ENCODE assay signal across 8 cellular contexts in the genomic region with DNA sequence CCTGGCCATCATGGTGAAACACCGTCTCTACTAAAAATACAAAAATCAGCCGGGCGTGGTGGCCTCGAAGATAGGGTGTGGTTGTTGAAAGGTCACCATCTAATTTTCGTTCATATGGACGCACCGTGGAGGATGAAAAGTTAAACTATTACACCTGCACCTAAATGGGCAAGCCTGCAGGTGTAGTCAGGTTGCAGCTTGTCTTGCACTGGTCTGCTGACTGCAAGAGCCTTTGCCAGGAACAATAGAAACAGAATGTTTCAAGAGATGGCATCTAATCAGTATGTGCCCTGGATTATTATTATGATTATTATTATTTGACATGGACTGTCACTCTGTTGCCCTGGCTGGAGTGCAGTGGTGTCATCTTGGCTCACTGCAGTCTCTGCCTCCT. TPM values are rescaled to one million over a fixed set of nuclear protein-coding genes. Genes with fewer than 3 reads are reported as not detected.
DNase-seq lines count a peak whose midpoint lies in the region; ATAC-seq, FAIRE-seq and TF ChIP-seq lines count a peak whose summit lies in the region.

No MANE protein-coding gene starts in this region.

- H3K18ac ChIP-seq in H1 (ENCODE audit: extremely low read depth, low read length): no peak overlapping the region

- WGBS in H1 (ENCODE audit: extremely low coverage in 1 of 2, insufficient coverage in 1 of 2, insufficient read length in 1 of 2, insufficient replicate concordance in 2 of 2, low coverage in 1 of 2, low lambda C conversion rate in 2 of 2, missing lambda C conversion rate in 1 of 2), 2 experiments: 85% methylated on average over 7 of the region's 7 CpGs; no CpG with 5 or more reads in 1 of the 2 experiments
- 32 to 50% methylated on average over 7 of the region's 7 CpGs for WGBS in thyroid gland, 2 donors

- H3K4ac ChIP-seq in H1 (replicated peaks; ENCODE audit: insufficient read length, low read depth, low read length): no peak overlapping the region

- TF ChIP-seq POLR2A in H1 (IDR thresholded peaks at IDR 0.05; ENCODE audit: control extremely low read depth in 1 of 2, low read depth in 2 of 2, low read length in 2 of 2): no peak
- no peak for TF ChIP-seq POLR2A in thyroid gland (IDR thresholded peaks at IDR 0.05)

- intact Hi-C loops in CD4-positive, alpha-beta T cell (cut with DNase I, micrococcal nuclease): loop anchor here (1.0 to 10.0 kb wide), 5 partner anchors 338 to 1252 kb away; a partner anchor contains a TSS
- intact Hi-C loops in thyroid gland (cut with DNase I): no loop called here

- H3K27ac Mint-ChIP-seq in CD4-positive, alpha-beta T cell: peak overlapping the region; percentile 95
- H3K27ac Mint-ChIP-seq in neural progenitor cell: no peak overlapping the region

- no peak overlapping the region for H2BK120ac ChIP-seq in H1 (replicated peaks; ENCODE audit: low read depth, low read length)

- peaks cover 5 to 11% of the 10 kb centered on the region in 2 experiments for H4K20me1 ChIP-seq in H1 (replicated peaks in 1 of 2; ENCODE audit: control insufficient read depth in 1 of 2, insufficient read depth in 2 of 2, low read length in 2 of 2)
- peaks cover 26% of the 10 kb centered on the region for H4K20me1 ChIP-seq in neural progenitor cell (ENCODE audit: low read depth)

- H3K27ac ChIP-seq in CD4-positive, alpha-beta T cell (ENCODE audit: low read depth, low read length): no peak overlapping the region
- H3K27ac ChIP-seq in H1 (ENCODE audit: low read depth, low read length) (no peak overlapping the region), neural progenitor cell (no peak overlapping the region), thyroid gland (no peak overlapping the region)

- peaks cover 11% of the 10 kb centered on the region for H3K23me2 ChIP-seq in H1 (ENCODE audit: low read depth, low read length)

- H3K4me1 ChIP-seq in H1 (replicated peaks in 1 of 4; ENCODE audit: control insufficient read depth in 3 of 4, insufficient read depth in 4 of 4, low read length in 3 of 4): peaks cover 3 to 10% (median 7%) of the 10 kb centered on the region in 4 experiments; a peak in 6 of 7 replicates
- peaks cover 15% of the 10 kb centered on the region for H3K4me1 ChIP-seq in neural progenitor cell
- H3K4me1 ChIP-seq in thyroid gland: peaks cover 16 to 29% of the 10 kb centered on the region in 2 donors

- no peak overlapping the region for H2AFZ ChIP-seq in H1 (ENCODE audit: low read length)
- no peak overlapping the region for H2AFZ ChIP-seq in neural progenitor cell (replicated peaks)

- H3K4me2 ChIP-seq in H1 (ENCODE audit: insufficient read depth in 1 of 2, low read depth in 2 of 2, low read length in 2 of 2) (peak overlapping the region; percentile 92 to 97), neural progenitor cell (peak overlapping the region; percentile 84)

- peak overlapping the region; percentile 79 to 99 (median 88); a peak in 7 of 8 replicates for H3K4me3 ChIP-seq in H1 (ENCODE audit: extremely low read depth in 1 of 4, insufficient read depth in 2 of 4, low read depth in 3 of 4, low read length in 4 of 4)
- peak overlapping the region; percentile 89 for H3K4me3 ChIP-seq in neural progenitor cell
- peak overlapping the region in 1 of 3 donors; percentile 89 for H3K4me3 ChIP-seq in thyroid gland (replicated peaks in 1 of 3)

- H2BK5ac ChIP-seq in H1 (ENCODE audit: low read depth, low read length): no peak overlapping the region

- TF ChIP-seq CTCF in CD4-positive, alpha-beta T cell (IDR thresholded peaks at IDR 0.05): no peak
- TF ChIP-seq CTCF in H1 (IDR thresholded peaks at IDR 0.05; ENCODE audit: control extremely low read depth in 1 of 3, insufficient read depth in 1 of 3, low read depth in 1 of 3, low read length in 3 of 3) (no peak), neural progenitor cell (IDR thresholded peaks at IDR 0.05) (no peak), thyroid gland (IDR thresholded peaks at IDR 0.05) (no peak)

- peaks cover 59% of the 10 kb centered on the region for H3K4me1 Mint-ChIP-seq in CD4-positive, alpha-beta T cell (ENCODE audit: low read depth)
- peaks cover 32% of the 10 kb centered on the region for H3K4me1 Mint-ChIP-seq in neural progenitor cell

- H2BK20ac ChIP-seq in H1 (ENCODE audit: low read length): no peak overlapping the region

- H3K79me2 ChIP-seq in H1 (ENCODE audit: control insufficient read depth in 1 of 2, insufficient read depth in 2 of 2, low read length in 2 of 2) (peaks cover 0 to 25% of the 10 kb centered on the region in 2 experiments; a peak in 2 of 4 replicates), neural progenitor cell (ENCODE audit: low read depth) (peaks cover 24% of the 10 kb centered on the region)

- H3F3A ChIP-seq in neural progenitor cell (ENCODE audit: low read depth): peaks cover 29% of the 10 kb centered on the region

- H2BK12ac ChIP-seq in H1 (ENCODE audit: low read depth, low read length): no peak overlapping the region

- ATAC-seq in CD4-positive, alpha-beta T cell (ENCODE audit: poor library complexity): no peak
- no peak for ATAC-seq in HG02840 (IDR thresholded peaks at IDR 0.05; ENCODE audit: low FRiP score, unreplicated experiment)

- H3K9me3 Mint-ChIP-seq in CD4-positive, alpha-beta T cell: no peaks in the 10 kb centered on the region
- no peaks in the 10 kb centered on the region for H3K9me3 Mint-ChIP-seq in neural progenitor cell

- no peak for TF ChIP-seq EP300 in H1 (IDR thresholded peaks at IDR 0.05; ENCODE audit: borderline replicate concordance in 1 of 2, low read depth in 2 of 2, low read length in 2 of 2)

- no peak overlapping the region for H3K9ac ChIP-seq in H1 (replicated peaks in 1 of 4; ENCODE audit: extremely low read depth in 1 of 4, low read depth in 3 of 4, low read length in 3 of 4)
- H3K9ac ChIP-seq in neural progenitor cell: no peak overlapping the region

- H3K36me3 ChIP-seq in H1 (ENCODE audit: control insufficient read depth in 2 of 4, insufficient read depth in 4 of 4, low read length in 3 of 4) (peaks cover 0 to 24% (median 7%) of the 10 kb centered on the region in 4 experiments; a peak in 5 of 8 replicates), neural progenitor cell (no peaks in the 10 kb centered on the region), thyroid gland (peaks cover 27 to 37% of the 10 kb centered on the region in 2 donors)

- H3K56ac ChIP-seq in H1 (replicated peaks; ENCODE audit: insufficient read length, low read depth, low read length): no peak overlapping the region

- H3K23ac ChIP-seq in H1 (ENCODE audit: insufficient read length): no peak overlapping the region

- no peak for DNase-seq in CD4-positive, alpha-beta T cell
- DNase-seq in NAMALWA (ENCODE audit: low spot score) (peak; percentile 5), H1 (ENCODE audit: low read depth in 1 of 2, low spot score in 2 of 2) (no peak), neural progenitor cell (ENCODE audit: low spot score) (no peak), NCI-H1105 (lab: John Stamatoyannopoulos, UW) (no peak), thyroid gland (no peak)
- DNase-seq in activated CD8-positive, alpha-beta memory T cell treated with anti-CD3 and anti-CD28 coated beads, Interleukin-2, amount 50 U/mL, for 4 hours: no peak

- peaks cover 54% of the 10 kb centered on the region for H3K36me3 Mint-ChIP-seq in CD4-positive, alpha-beta T cell (ENCODE audit: low read depth)
- H3K36me3 Mint-ChIP-seq in neural progenitor cell: peaks cover 3% of the 10 kb centered on the region

- POLR2A ChIA-PET in CD4-positive, alpha-beta T cell (lab: Charles Lee): no interaction called here
- POLR2A ChIA-PET in H1 (lab: Charles Lee; ENCODE audit: partially characterized antibody): no interaction called here

- no peaks in the 10 kb centered on the region for H3K27me3 Mint-ChIP-seq in CD4-positive, alpha-beta T cell
- peaks cover 3% of the 10 kb centered on the region for H3K27me3 Mint-ChIP-seq in neural progenitor cell (ENCODE audit: insufficient read depth, low read depth)

- peak overlapping the region; percentile 93 for H3K4me3 Mint-ChIP-seq in CD4-positive, alpha-beta T cell
- H3K4me3 Mint-ChIP-seq in neural progenitor cell: peak overlapping the region; percentile 88

- H3K27me3 ChIP-seq in CD4-positive, alpha-beta T cell (ENCODE audit: control insufficient read depth, insufficient read depth, low read length): no peaks in the 10 kb centered on the region
- H3K27me3 ChIP-seq in H1 (replicated peaks in 1 of 4; ENCODE audit: control insufficient read depth in 3 of 4, extremely low read depth in 1 of 4, insufficient read depth in 3 of 4, low read length in 3 of 4) (no peaks in the 10 kb centered on the region), neural progenitor cell (peaks cover 8% of the 10 kb centered on the region), thyroid gland (no peaks in the 10 kb centered on the region)

- H3K79me1 ChIP-seq in H1 (ENCODE audit: low read depth, low read length): peaks cover 6% of the 10 kb centered on the region

- H4K8ac ChIP-seq in H1 (ENCODE audit: extremely low read depth, insufficient read depth, low read length): no peak overlapping the region

- H4K5ac ChIP-seq in H1 (ENCODE audit: insufficient read length, low read depth, low read length): no peak overlapping the region

- TF ChIP-seq RAD21 in H1 (IDR thresholded peaks at IDR 0.05 in 1 of 2, conservative IDR thresholded peaks at IDR 0.05 in 1 of 2; ENCODE audit: low read depth in 2 of 2, low read length in 2 of 2): no peak

- H3K14ac ChIP-seq in H1 (ENCODE audit: insufficient read length): no peak overlapping the region

- no peak overlapping the region for H4K91ac ChIP-seq in H1 (replicated peaks; ENCODE audit: insufficient read length, low read length)

- no peaks in the 10 kb centered on the region for H3K9me3 ChIP-seq in CD4-positive, alpha-beta T cell (ENCODE audit: control insufficient read depth, low read length)
- H3K9me3 ChIP-seq in H1 (ENCODE audit: insufficient read depth in 2 of 2, low read depth in 1 of 2, low read length in 1 of 2) (no peaks in the 10 kb centered on the region), neural progenitor cell (ENCODE audit: low read depth) (no peaks in the 10 kb centered on the region), thyroid gland (no peaks in the 10 kb centered on the region)

- CTCF ChIA-PET in CD4-positive, alpha-beta T cell (lab: Charles Lee): interaction anchor here (1.4 kb wide), 1 partner anchor 639 kb away, joined by 4 read pairs; no protein-coding TSS in a partner anchor
- CTCF ChIA-PET in H1 (lab: Charles Lee; ENCODE audit: partially characterized antibody): interaction anchor here (1.0 to 2.0 kb wide), 3 partner anchors 15 to 28 kb away, joined by 3 to 4 read pairs (median 3); no protein-coding TSS in a partner anchor

- no peak for FAIRE-seq in H1 (lab: Jason Lieb, UNC)

- H2AK5ac ChIP-seq in H1 (ENCODE audit: low read depth, low read length): no peak overlapping the region

- no peak overlapping the region for H2BK15ac ChIP-seq in H1 (ENCODE audit: low read length)

RNA-seq across cellular contexts. Expression of a gene that starts 0.9 kb away (rescaled TPM):
- total RNA-seq in CD4-positive, alpha-beta T cell: 100 to 1,000 TPM; 106 to 112 TPM
- total RNA-seq in H1 (2021; fragmentation: NEBNext Ultra II Directional; extraction: Animal tissue kit (Norgen Biotek cat#: 25700)): 36.2 and 38.3 TPM in 2 replicates
- 38.6 and 46.9 TPM in 2 replicates for polyA plus RNA-seq in H1 (2011; rRNA removed)
- 47.2 TPM for polyA plus RNA-seq in H1 (2011; cell fraction: cytosol; rRNA removed)
- 123 TPM for polyA plus RNA-seq in H1 (2011; cell fraction: nucleus; rRNA removed)
- polyA plus RNA-seq in H1 (2012, experiment 1 of 2): 33.7 to 49.7 TPM (median 43.4 TPM) in 4 replicates
- 35.4 TPM for polyA plus RNA-seq in H1 (2012, experiment 2 of 2)
- 27.1 TPM for polyA plus RNA-seq in H1 (2013, experiment 1 of 2)
- polyA plus RNA-seq in H1 (2013, experiment 2 of 2): 23.0 TPM
- 51.7 and 52.2 TPM in 2 replicates for polyA minus RNA-seq in H1 (2011; rRNA and poly(A)+ RNA removed)
- polyA minus RNA-seq in H1 (2011; cell fraction: cytosol; rRNA and poly(A)+ RNA removed): 20.0 TPM
- polyA minus RNA-seq in H1 (2011; cell fraction: nucleus; rRNA and poly(A)+ RNA removed): 49.1 TPM
- 25.0 and 40.0 TPM in 2 replicates for total RNA-seq in neural progenitor cell (ENCODE audit: low replicate concordance)
- total RNA-seq in thyroid gland: 100 to 1,000 TPM in 1 of 4 donors, 10 to 100 TPM in 3; 41.9 to 102 (median 54.7) TPM

RNA-seq across cellular contexts. Expression of a gene that starts 5.7 kb away (rescaled TPM):
- 10 to 100 TPM; 30.2 to 30.6 TPM for total RNA-seq in CD4-positive, alpha-beta T cell
- total RNA-seq in H1 (2021; fragmentation: NEBNext Ultra II Directional; extraction: Animal tissue kit (Norgen Biotek cat#: 25700)): 144 and 148 TPM in 2 replicates
- polyA plus RNA-seq in H1 (2011; rRNA removed): 157 and 196 TPM in 2 replicates
- 108 TPM for polyA plus RNA-seq in H1 (2011; cell fraction: cytosol; rRNA removed)
- 185 TPM for polyA plus RNA-seq in H1 (2011; cell fraction: nucleus; rRNA removed)
- 120 to 136 TPM (median 129 TPM) in 4 replicates for polyA plus RNA-seq in H1 (2012, experiment 1 of 2)
- polyA plus RNA-seq in H1 (2012, experiment 2 of 2): 170 TPM
- polyA plus RNA-seq in H1 (2013, experiment 1 of 2): 351 TPM
- polyA plus RNA-seq in H1 (2013, experiment 2 of 2): 348 TPM
- 125 and 139 TPM in 2 replicates for polyA minus RNA-seq in H1 (2011; rRNA and poly(A)+ RNA removed)
- 116 TPM for polyA minus RNA-seq in H1 (2011; cell fraction: cytosol; rRNA and poly(A)+ RNA removed)
- 56.5 TPM for polyA minus RNA-seq in H1 (2011; cell fraction: nucleus; rRNA and poly(A)+ RNA removed)
- total RNA-seq in neural progenitor cell (ENCODE audit: low replicate concordance) (36.7 and 69.8 TPM in 2 replicates), thyroid gland (10 to 100 TPM in 3 of 4 donors, 1 to 10 TPM in 1; 8.3 to 32.0 (median 23.7) TPM)
